Comparison of ENCODE assay signal across 5 cellular contexts in the genomic region with DNA sequence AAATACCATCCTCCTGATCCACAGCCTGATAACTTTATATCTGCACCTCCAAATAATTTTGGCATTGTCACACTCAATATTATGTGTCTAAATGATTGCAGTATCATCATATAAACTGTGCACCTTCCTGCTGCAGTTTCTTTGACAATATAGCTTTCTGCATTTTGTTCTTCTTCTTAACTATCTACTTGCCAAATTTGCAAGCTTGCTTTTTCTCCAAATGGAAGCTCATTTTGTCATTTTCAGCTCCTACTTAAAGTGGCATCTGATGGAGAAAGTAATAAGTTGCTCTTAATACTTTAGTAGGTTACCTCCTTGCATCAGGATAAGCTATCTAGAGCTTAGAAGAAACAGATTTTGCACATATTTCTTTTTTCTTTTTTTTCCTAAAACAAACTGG.
"Had no signal": no experiment of that assay in that cellular context is flagged by ENCODE, and none has a peak within 500 bp of the region (broad histone marks: within the 10 kb centered on the region; RNA-seq: fewer than 3 reads in every experiment).

No MANE protein-coding gene starts in this region.

- H3K9ac ChIP-seq: KMS-11 had no signal

- DNase-seq: KBM-7, KG1 had no signal

- H3K4me2 ChIP-seq: KMS-11 had no signal

- H3K27ac ChIP-seq: HL-60, KMS-11 had no signal

- FAIRE-seq: HTR-8/SVneo had no signal
